ENCODE assay signal across 1 cellular context in genomic region chr21:35479529-35479928, GRCh38.
TF ChIP-seq lines count a peak whose summit lies in the region.

No MANE protein-coding gene starts in this region.

TF ChIP-seq in K562, 482 proteins besides CTCF, POLR2A, EP300 and RAD21 (continued from another document):
- TF ChIP-seq EWSR1 (IDR thresholded peaks at IDR 0.05; ENCODE audit: borderline replicate concordance, low read depth, partially characterized antibody), result no peak
- TF ChIP-seq, protein P1, sequence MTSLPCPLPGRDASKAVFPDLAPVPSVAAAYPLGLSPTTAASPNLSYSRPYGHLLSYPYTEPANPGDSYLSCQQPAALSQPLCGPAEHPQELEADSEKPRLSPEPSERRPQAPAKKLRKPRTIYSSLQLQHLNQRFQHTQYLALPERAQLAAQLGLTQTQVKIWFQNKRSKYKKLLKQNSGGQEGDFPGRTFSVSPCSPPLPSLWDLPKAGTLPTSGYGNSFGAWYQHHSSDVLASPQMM (CRISPR knock-in tag; IDR thresholded peaks at IDR 0.05), result no peak
- peak; percentile 75 for TF ChIP-seq SMARCA5 (IDR thresholded peaks at IDR 0.05)
- TF ChIP-seq HIVEP1 (CRISPR knock-in tag; IDR thresholded peaks at IDR 0.05), result no peak
- TF ChIP-seq GTF2F1 (IDR thresholded peaks at IDR 0.05; ENCODE audit: low read depth, low read length), result no peak
- no peak for TF ChIP-seq HCFC1 (IDR thresholded peaks at IDR 0.05; ENCODE audit: low read depth, low read length)
- no peak for TF ChIP-seq ASH1L (IDR thresholded peaks at IDR 0.05; ENCODE audit: borderline replicate concordance, low read depth, partially characterized antibody)
- TF ChIP-seq ZBTB1 (CRISPR knock-in tag; IDR thresholded peaks at IDR 0.05; ENCODE audit: borderline replicate concordance, low read depth), result no peak
- TF ChIP-seq ZNF76 (CRISPR knock-in tag; IDR thresholded peaks at IDR 0.05; ENCODE audit: borderline replicate concordance), result no peak
- no peak for TF ChIP-seq LARP7 (IDR thresholded peaks at IDR 0.05)
- 0 out of 2 replicates have a peak, but pooled peaks have one; percentile 49 for TF ChIP-seq CHAMP1 (IDR thresholded peaks at IDR 0.05)
- no peak for TF ChIP-seq ZBTB17 (CRISPR knock-in tag; IDR thresholded peaks at IDR 0.05)
- no peak for TF ChIP-seq MED1 (CRISPR knock-in tag; IDR thresholded peaks at IDR 0.05; ENCODE audit: borderline replicate concordance)
- TF ChIP-seq BCOR (IDR thresholded peaks at IDR 0.05), result peak; percentile 8; the same call in 1 of the 2 replicates
- TF ChIP-seq, protein P2, sequence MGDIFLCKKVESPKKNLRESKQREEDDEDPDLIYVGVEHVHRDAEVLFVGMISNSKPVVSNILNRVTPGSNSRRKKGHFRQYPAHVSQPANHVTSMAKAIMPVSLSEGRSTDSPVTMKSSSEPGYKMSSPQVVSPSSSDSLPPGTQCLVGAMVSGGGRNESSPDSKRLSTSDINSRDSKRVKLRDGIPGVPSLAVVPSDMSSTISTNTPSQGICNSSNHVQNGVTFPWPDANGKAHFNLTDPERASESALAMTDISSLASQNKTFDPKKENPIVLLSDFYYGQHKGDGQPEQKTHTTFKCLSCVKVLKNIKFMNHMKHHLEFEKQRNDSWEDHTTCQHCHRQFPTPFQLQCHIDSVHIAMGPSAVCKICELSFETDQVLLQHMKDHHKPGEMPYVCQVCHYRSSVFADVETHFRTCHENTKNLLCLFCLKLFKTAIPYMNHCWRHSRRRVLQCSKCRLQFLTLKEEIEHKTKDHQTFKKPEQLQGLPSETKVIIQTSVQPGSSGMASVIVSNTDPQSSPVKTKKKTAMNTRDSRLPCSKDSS (IDR thresholded peaks at IDR 0.05; ENCODE audit: low read depth, partially characterized antibody), result peak; percentile 67
- no peak for TF ChIP-seq BRF1 (IDR thresholded peaks at IDR 0.05; ENCODE audit: borderline replicate concordance, extremely low read depth, insufficient read length)
- TF ChIP-seq SOX6 (IDR thresholded peaks at IDR 0.05), result no peak
- no peak for TF ChIP-seq KAT8 (IDR thresholded peaks at IDR 0.05; ENCODE audit: low read depth)
- TF ChIP-seq, protein P3, sequence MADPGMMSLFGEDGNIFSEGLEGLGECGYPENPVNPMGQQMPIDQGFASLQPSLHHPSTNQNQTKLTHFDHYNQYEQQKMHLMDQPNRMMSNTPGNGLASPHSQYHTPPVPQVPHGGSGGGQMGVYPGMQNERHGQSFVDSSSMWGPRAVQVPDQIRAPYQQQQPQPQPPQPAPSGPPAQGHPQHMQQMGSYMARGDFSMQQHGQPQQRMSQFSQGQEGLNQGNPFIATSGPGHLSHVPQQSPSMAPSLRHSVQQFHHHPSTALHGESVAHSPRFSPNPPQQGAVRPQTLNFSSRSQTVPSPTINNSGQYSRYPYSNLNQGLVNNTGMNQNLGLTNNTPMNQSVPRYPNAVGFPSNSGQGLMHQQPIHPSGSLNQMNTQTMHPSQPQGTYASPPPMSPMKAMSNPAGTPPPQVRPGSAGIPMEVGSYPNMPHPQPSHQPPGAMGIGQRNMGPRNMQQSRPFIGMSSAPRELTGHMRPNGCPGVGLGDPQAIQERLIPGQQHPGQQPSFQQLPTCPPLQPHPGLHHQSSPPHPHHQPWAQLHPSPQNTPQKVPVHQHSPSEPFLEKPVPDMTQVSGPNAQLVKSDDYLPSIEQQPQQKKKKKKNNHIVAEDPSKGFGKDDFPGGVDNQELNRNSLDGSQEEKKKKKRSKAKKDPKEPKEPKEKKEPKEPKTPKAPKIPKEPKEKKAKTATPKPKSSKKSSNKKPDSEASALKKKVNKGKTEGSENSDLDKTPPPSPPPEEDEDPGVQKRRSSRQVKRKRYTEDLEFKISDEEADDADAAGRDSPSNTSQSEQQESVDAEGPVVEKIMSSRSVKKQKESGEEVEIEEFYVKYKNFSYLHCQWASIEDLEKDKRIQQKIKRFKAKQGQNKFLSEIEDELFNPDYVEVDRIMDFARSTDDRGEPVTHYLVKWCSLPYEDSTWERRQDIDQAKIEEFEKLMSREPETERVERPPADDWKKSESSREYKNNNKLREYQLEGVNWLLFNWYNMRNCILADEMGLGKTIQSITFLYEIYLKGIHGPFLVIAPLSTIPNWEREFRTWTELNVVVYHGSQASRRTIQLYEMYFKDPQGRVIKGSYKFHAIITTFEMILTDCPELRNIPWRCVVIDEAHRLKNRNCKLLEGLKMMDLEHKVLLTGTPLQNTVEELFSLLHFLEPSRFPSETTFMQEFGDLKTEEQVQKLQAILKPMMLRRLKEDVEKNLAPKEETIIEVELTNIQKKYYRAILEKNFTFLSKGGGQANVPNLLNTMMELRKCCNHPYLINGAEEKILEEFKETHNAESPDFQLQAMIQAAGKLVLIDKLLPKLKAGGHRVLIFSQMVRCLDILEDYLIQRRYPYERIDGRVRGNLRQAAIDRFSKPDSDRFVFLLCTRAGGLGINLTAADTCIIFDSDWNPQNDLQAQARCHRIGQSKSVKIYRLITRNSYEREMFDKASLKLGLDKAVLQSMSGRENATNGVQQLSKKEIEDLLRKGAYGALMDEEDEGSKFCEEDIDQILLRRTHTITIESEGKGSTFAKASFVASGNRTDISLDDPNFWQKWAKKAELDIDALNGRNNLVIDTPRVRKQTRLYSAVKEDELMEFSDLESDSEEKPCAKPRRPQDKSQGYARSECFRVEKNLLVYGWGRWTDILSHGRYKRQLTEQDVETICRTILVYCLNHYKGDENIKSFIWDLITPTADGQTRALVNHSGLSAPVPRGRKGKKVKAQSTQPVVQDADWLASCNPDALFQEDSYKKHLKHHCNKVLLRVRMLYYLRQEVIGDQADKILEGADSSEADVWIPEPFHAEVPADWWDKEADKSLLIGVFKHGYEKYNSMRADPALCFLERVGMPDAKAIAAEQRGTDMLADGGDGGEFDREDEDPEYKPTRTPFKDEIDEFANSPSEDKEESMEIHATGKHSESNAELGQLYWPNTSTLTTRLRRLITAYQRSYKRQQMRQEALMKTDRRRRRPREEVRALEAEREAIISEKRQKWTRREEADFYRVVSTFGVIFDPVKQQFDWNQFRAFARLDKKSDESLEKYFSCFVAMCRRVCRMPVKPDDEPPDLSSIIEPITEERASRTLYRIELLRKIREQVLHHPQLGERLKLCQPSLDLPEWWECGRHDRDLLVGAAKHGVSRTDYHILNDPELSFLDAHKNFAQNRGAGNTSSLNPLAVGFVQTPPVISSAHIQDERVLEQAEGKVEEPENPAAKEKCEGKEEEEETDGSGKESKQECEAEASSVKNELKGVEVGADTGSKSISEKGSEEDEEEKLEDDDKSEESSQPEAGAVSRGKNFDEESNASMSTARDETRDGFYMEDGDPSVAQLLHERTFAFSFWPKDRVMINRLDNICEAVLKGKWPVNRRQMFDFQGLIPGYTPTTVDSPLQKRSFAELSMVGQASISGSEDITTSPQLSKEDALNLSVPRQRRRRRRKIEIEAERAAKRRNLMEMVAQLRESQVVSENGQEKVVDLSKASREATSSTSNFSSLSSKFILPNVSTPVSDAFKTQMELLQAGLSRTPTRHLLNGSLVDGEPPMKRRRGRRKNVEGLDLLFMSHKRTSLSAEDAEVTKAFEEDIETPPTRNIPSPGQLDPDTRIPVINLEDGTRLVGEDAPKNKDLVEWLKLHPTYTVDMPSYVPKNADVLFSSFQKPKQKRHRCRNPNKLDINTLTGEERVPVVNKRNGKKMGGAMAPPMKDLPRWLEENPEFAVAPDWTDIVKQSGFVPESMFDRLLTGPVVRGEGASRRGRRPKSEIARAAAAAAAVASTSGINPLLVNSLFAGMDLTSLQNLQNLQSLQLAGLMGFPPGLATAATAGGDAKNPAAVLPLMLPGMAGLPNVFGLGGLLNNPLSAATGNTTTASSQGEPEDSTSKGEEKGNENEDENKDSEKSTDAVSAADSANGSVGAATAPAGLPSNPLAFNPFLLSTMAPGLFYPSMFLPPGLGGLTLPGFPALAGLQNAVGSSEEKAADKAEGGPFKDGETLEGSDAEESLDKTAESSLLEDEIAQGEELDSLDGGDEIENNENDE (IDR thresholded peaks at IDR 0.05; ENCODE audit: low read depth, low read length), result no peak
- TF ChIP-seq KDM2B (CRISPR knock-in tag; IDR thresholded peaks at IDR 0.05), result no peak
- TF ChIP-seq, protein P4, sequence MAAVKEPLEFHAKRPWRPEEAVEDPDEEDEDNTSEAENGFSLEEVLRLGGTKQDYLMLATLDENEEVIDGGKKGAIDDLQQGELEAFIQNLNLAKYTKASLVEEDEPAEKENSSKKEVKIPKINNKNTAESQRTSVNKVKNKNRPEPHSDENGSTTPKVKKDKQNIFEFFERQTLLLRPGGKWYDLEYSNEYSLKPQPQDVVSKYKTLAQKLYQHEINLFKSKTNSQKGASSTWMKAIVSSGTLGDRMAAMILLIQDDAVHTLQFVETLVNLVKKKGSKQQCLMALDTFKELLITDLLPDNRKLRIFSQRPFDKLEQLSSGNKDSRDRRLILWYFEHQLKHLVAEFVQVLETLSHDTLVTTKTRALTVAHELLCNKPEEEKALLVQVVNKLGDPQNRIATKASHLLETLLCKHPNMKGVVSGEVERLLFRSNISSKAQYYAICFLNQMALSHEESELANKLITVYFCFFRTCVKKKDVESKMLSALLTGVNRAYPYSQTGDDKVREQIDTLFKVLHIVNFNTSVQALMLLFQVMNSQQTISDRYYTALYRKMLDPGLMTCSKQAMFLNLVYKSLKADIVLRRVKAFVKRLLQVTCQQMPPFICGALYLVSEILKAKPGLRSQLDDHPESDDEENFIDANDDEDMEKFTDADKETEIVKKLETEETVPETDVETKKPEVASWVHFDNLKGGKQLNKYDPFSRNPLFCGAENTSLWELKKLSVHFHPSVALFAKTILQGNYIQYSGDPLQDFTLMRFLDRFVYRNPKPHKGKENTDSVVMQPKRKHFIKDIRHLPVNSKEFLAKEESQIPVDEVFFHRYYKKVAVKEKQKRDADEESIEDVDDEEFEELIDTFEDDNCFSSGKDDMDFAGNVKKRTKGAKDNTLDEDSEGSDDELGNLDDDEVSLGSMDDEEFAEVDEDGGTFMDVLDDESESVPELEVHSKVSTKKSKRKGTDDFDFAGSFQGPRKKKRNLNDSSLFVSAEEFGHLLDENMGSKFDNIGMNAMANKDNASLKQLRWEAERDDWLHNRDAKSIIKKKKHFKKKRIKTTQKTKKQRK (IDR thresholded peaks at IDR 0.05; ENCODE audit: borderline replicate concordance, low read depth, low read length), result no peak
- no peak for TF ChIP-seq NEUROD1 (IDR thresholded peaks at IDR 0.05; ENCODE audit: borderline replicate concordance, low read depth, low read length, partially characterized antibody)
- TF ChIP-seq SMARCC2 (IDR thresholded peaks at IDR 0.05; ENCODE audit: low read depth), result no peak
- no peak for TF ChIP-seq SRSF1 (IDR thresholded peaks at IDR 0.05; ENCODE audit: low read depth, low read length)
- no peak for TF ChIP-seq FOXK1 (CRISPR knock-in tag; IDR thresholded peaks at IDR 0.05; ENCODE audit: borderline replicate concordance)
- no peak for TF ChIP-seq CBFB (CRISPR knock-in tag; IDR thresholded peaks at IDR 0.05)
- TF ChIP-seq ZNF668 (CRISPR knock-in tag; IDR thresholded peaks at IDR 0.05), result no peak
- peak in 1 of 2 experiments; percentile 39; a peak in 2 of 4 replicates for TF ChIP-seq TRIM24 (IDR thresholded peaks at IDR 0.05)
- TF ChIP-seq RBM25 (IDR thresholded peaks at IDR 0.05; ENCODE audit: low read depth, low read length, severe bottlenecking), result peak; percentile 15
- peak; percentile 29; the same call in 1 of the 2 replicates for TF ChIP-seq TRIM28 (IDR thresholded peaks at IDR 0.05)
- no peak for TF ChIP-seq HNRNPK (IDR thresholded peaks at IDR 0.05; ENCODE audit: low read depth, low read length, poor library complexity, severe bottlenecking)
- no peak for TF ChIP-seq ZNF232 (CRISPR knock-in tag; IDR thresholded peaks at IDR 0.05)
- no peak for TF ChIP-seq TCF7L2 (IDR thresholded peaks at IDR 0.05; ENCODE audit: low read depth, low read length)
- peak; percentile 83 for TF ChIP-seq ZNF512 (tag; IDR thresholded peaks at IDR 0.05)
- TF ChIP-seq ZNF445 (CRISPR knock-in tag; IDR thresholded peaks at IDR 0.05; ENCODE audit: low read depth), result no peak
